ENCODE assay signal across 1 cellular context in the genomic region with DNA sequence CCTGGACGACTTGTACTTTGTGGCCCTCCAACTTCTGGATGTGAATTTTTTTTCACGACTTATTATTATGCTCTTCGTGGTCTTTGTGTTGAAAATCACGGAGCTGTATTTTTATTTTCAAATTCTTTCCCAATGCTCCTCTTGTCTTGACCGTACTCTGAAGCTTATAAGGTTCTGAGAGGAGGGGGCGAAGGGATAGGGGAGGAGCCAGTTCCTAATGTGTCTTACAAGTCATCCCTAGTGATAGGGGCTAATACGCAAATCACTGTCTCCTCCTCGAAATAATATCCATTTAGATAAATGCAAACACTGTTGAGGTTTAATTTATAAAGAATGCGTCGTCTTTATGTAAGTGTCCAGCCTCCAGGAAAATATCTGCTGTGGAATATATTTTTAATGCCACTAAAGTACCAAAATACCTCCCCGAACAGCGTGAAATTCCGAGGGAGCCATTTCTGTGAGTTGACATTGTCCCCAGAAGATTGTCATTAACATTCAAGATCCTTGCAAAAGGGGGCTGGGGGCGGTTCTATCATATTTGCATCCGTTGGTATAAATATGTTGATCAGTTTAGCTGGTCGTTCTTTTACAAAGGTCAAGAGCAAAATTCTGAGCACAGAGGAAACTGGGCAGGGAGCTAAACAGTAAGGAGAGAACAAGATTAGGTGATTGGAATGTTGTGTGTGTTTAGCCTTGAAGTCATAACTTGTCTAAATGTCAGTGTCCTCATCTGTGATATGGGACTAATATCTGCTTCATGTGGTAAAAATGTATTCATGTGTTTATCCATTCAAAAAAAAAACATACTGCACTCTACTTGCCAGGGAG.
TF ChIP-seq lines count a peak whose summit lies in the region.

No MANE protein-coding gene starts in this region.

TF ChIP-seq in WTC11, 78 proteins besides CTCF, POLR2A, EP300 and RAD21 (continued from another document):
- no peak for TF ChIP-seq TEAD4 (CRISPR knock-in tag; IDR thresholded peaks at IDR 0.05)
- TF ChIP-seq, protein P1, sequence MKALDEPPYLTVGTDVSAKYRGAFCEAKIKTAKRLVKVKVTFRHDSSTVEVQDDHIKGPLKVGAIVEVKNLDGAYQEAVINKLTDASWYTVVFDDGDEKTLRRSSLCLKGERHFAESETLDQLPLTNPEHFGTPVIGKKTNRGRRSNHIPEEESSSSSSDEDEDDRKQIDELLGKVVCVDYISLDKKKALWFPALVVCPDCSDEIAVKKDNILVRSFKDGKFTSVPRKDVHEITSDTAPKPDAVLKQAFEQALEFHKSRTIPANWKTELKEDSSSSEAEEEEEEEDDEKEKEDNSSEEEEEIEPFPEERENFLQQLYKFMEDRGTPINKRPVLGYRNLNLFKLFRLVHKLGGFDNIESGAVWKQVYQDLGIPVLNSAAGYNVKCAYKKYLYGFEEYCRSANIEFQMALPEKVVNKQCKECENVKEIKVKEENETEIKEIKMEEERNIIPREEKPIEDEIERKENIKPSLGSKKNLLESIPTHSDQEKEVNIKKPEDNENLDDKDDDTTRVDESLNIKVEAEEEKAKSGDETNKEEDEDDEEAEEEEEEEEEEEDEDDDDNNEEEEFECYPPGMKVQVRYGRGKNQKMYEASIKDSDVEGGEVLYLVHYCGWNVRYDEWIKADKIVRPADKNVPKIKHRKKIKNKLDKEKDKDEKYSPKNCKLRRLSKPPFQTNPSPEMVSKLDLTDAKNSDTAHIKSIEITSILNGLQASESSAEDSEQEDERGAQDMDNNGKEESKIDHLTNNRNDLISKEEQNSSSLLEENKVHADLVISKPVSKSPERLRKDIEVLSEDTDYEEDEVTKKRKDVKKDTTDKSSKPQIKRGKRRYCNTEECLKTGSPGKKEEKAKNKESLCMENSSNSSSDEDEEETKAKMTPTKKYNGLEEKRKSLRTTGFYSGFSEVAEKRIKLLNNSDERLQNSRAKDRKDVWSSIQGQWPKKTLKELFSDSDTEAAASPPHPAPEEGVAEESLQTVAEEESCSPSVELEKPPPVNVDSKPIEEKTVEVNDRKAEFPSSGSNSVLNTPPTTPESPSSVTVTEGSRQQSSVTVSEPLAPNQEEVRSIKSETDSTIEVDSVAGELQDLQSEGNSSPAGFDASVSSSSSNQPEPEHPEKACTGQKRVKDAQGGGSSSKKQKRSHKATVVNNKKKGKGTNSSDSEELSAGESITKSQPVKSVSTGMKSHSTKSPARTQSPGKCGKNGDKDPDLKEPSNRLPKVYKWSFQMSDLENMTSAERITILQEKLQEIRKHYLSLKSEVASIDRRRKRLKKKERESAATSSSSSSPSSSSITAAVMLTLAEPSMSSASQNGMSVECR (CRISPR knock-in tag; IDR thresholded peaks at IDR 0.05; ENCODE audit: borderline replicate concordance), result no peak
- no peak for TF ChIP-seq GTF2I (CRISPR knock-in tag; conservative IDR thresholded peaks at IDR 0.05)
